8 cellular contexts compared by ENCODE assay signal in genomic region chr12:57837779-57838562, GRCh38. TPM values are rescaled to one million over a fixed set of nuclear protein-coding genes. Genes with fewer than 3 reads are reported as not detected.
A peak's percentile ranks its signal among the peaks of the same experiment; 100 is the strongest.
DNase-seq lines count a peak whose midpoint lies in the region; ATAC-seq, FAIRE-seq and TF ChIP-seq lines count a peak whose summit lies in the region.

No MANE protein-coding gene starts in this region.

- 12% methylated on average over 5 of the region's 5 CpGs for WGBS in lower leg skin, 2 donors

- H3K9me3 ChIP-seq in KOPT-K1 (ENCODE audit: insufficient read depth, low read length, poor library complexity, severe bottlenecking) (no peaks in the 10 kb centered on the region), stomach smooth muscle (ENCODE audit: control insufficient read depth in 2 of 2, low read length in 2 of 2) (no peaks in the 10 kb centered on the region)

- H3K27ac ChIP-seq in KOPT-K1 (ENCODE audit: low read depth, low read length, poor library complexity, severe bottlenecking) (peak overlapping the region; percentile 47), stomach smooth muscle (ENCODE audit: low read length) (peak overlapping the region; percentile 58)

- H3K4me3 Mint-ChIP-seq in activated naive CD8-positive, alpha-beta T cell, result peak overlapping the region; percentile 73

- H3K9me3 Mint-ChIP-seq in activated naive CD8-positive, alpha-beta T cell (ENCODE audit: low read depth), result no peaks in the 10 kb centered on the region

- FAIRE-seq in GM12892 (lab: Jason Lieb, UNC), result no peak

- DNase-seq in GDM1 (lab: John Stamatoyannopoulos, UW), result peak; percentile 34
- peak; percentile 59 for DNase-seq in left ventricle myocardium superior
- no peak for DNase-seq in GM12892 (ENCODE audit: insufficient read length)
- DNase-seq in lower leg skin (ENCODE audit: low spot score in 2 of 2), result no peak

- H3K27me3 ChIP-seq in stomach smooth muscle (ENCODE audit: control insufficient read depth in 1 of 2, insufficient read depth in 2 of 2, low read length in 2 of 2), result no peaks in the 10 kb centered on the region

- H3K36me3 ChIP-seq in KOPT-K1 (ENCODE audit: insufficient read depth, low read length), result no peaks in the 10 kb centered on the region
- H3K36me3 ChIP-seq in stomach smooth muscle (ENCODE audit: control insufficient read depth in 2 of 2, insufficient read depth in 2 of 2, low read length in 2 of 2), result no peaks in the 10 kb centered on the region

- H3K36me3 Mint-ChIP-seq in activated naive CD8-positive, alpha-beta T cell, result no peaks in the 10 kb centered on the region

- H3K4me3 ChIP-seq in stomach smooth muscle (ENCODE audit: low read length in 2 of 2), result peak overlapping the region; percentile 38 to 61
- H3K4me3 ChIP-seq in lower leg skin (ENCODE audit: low read depth, poor library complexity, severe bottlenecking), result no peak overlapping the region

- H3K27me3 Mint-ChIP-seq in activated naive CD8-positive, alpha-beta T cell, result no peaks in the 10 kb centered on the region

- peak; percentile 61 for ATAC-seq in left ventricle myocardium superior
- ATAC-seq in HG03521 (IDR thresholded peaks at IDR 0.05; ENCODE audit: unreplicated experiment), result no peak

- H3K27ac Mint-ChIP-seq in activated naive CD8-positive, alpha-beta T cell, result peak overlapping the region; percentile 95

- H3K4me1 ChIP-seq in stomach smooth muscle (ENCODE audit: control insufficient read depth, insufficient read depth, low read length), result peaks cover 96% of the 10 kb centered on the region

- TF ChIP-seq CTCF in lower leg skin (IDR thresholded peaks at IDR 0.05), result no peak

- H3K4me1 Mint-ChIP-seq in activated naive CD8-positive, alpha-beta T cell (ENCODE audit: low read depth), result peaks cover 96% of the 10 kb centered on the region

- TF ChIP-seq POLR2A in GM12892 (IDR thresholded peaks at IDR 0.05; ENCODE audit: low read depth, low read length), result no peak
- no peak for TF ChIP-seq POLR2A in lower leg skin (IDR thresholded peaks at IDR 0.05)

- intact Hi-C loops in left ventricle myocardium superior (cut with micrococcal nuclease) (no loop called here), lower leg skin (cut with DNase I; ENCODE audit: low total_unique reads) (loop anchor here (5.0 kb wide), 1 partner anchor 59 kb away; no protein-coding TSS in a partner anchor)

- H3K9ac ChIP-seq in stomach smooth muscle (ENCODE audit: low read length in 2 of 2), result peak overlapping the region; percentile 7 to 36

RNA-seq across cellular contexts. Expression of gene CTDSP2, which starts 8.6 kb away (rescaled TPM):
- total RNA-seq in left ventricle myocardium superior, result 104 TPM
- 44.9 TPM for polyA plus RNA-seq in GM12892 (2012; ENCODE audit: missing spikeins)
- total RNA-seq in lower leg skin, result 100 to 1,000 TPM; 129 to 174 (median 169) TPM

RNA-seq across cellular contexts. Expression of gene AVIL, which starts 19.4 kb away (rescaled TPM):
- total RNA-seq in left ventricle myocardium superior, result 2.4 TPM
- polyA plus RNA-seq in GM12892 (2012; ENCODE audit: missing spikeins), result 2.1 TPM
- 1 to 10 TPM; 1.6 to 4.6 (median 2.8) TPM for total RNA-seq in lower leg skin

RNA-seq across cellular contexts. Expression of gene TSFM, which starts 55.4 kb away (rescaled TPM):
- total RNA-seq in left ventricle myocardium superior (52.4 TPM), lower leg skin (10 to 100 TPM; 29.6 to 41.6 (median 34.5) TPM)
- polyA plus RNA-seq in GM12892 (2012; ENCODE audit: missing spikeins), result 47.5 TPM

Comparison
In these comparisons a context has a peak if more than half of its experiments do, and no peak if none do; other contexts are left out.
1. DNase-seq: peak in GDM1 (single experiment) and left ventricle myocardium superior (single experiment); none in GM12892 (single experiment) and lower leg skin (0 of 2).